Comparison of ENCODE assay signal across 1 cellular context in the genomic region with DNA sequence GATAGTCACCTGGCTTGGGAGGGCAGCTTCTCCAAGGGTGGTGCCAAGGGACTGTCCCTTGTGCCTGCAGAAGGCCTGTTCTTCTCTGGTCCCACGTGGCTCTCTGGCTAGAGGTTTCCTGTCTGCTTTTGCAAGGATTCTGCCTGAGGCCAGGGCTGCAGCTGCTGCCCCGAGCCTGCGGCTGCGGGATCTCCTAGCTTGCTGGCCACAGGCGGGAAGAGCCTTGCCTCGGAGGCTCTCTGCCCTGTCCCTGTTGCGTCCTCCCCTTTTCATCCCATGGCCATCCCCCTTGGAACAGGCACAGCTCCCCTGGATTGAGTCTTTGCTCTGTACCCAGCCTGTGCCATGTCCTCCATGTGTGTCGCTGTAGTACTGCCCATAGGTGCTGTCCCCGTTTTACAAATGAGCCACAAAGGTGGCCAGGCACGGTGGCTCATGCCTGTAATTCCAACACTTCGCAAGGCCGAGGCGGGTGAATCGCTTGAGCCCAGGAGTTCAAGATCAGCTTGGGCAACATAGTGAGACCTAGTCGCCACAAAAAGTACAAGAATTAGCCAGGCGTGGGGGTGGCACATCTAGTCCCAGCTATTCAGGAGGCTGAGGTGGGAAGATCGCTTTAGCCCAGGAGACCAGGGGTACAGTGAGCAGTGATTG.
TF ChIP-seq lines count a peak whose summit lies in the region.

No MANE protein-coding gene starts in this region.

TF ChIP-seq in IMR-90, 13 proteins besides CTCF, POLR2A, EP300 and RAD21:
- TF ChIP-seq SMC3 (IDR thresholded peaks at IDR 0.05; ENCODE audit: low read depth, low read length) (no peak), CHD1 (IDR thresholded peaks at IDR 0.05; ENCODE audit: low read depth, low read length) (no peak), RFX5 (IDR thresholded peaks at IDR 0.05; ENCODE audit: low read depth, low read length) (no peak), ELK1 (IDR thresholded peaks at IDR 0.05; ENCODE audit: borderline replicate concordance, low read depth, low read length) (no peak), RCOR1 (IDR thresholded peaks at IDR 0.05; ENCODE audit: insufficient replicate concordance, low read length) (no peak), MAFK (IDR thresholded peaks at IDR 0.05; ENCODE audit: low read depth, low read length) (no peak), BHLHE40 (IDR thresholded peaks at IDR 0.05; ENCODE audit: low read depth, low read length) (no peak), CEBPB (IDR thresholded peaks at IDR 0.05; ENCODE audit: low read depth, low read length) (no peak), NFE2L2 (IDR thresholded peaks at IDR 0.05; ENCODE audit: low read depth, low read length) (no peak), MXI1 (IDR thresholded peaks at IDR 0.05; ENCODE audit: borderline replicate concordance, low read depth, low read length) (no peak), MAZ (IDR thresholded peaks at IDR 0.05; ENCODE audit: borderline replicate concordance, low read depth, low read length) (no peak), FOS (IDR thresholded peaks at IDR 0.05; ENCODE audit: low read depth, low read length) (no peak)
- TF ChIP-seq, protein P1, sequence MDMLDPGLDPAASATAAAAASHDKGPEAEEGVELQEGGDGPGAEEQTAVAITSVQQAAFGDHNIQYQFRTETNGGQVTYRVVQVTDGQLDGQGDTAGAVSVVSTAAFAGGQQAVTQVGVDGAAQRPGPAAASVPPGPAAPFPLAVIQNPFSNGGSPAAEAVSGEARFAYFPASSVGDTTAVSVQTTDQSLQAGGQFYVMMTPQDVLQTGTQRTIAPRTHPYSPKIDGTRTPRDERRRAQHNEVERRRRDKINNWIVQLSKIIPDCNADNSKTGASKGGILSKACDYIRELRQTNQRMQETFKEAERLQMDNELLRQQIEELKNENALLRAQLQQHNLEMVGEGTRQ (IDR thresholded peaks at IDR 0.05; ENCODE audit: low read depth, low read length), result no peak
TF ChIP-seq in IMR-90: peak in this region for 0.
